Comparison of ENCODE assay signal across 1 cellular context in the genomic region with DNA sequence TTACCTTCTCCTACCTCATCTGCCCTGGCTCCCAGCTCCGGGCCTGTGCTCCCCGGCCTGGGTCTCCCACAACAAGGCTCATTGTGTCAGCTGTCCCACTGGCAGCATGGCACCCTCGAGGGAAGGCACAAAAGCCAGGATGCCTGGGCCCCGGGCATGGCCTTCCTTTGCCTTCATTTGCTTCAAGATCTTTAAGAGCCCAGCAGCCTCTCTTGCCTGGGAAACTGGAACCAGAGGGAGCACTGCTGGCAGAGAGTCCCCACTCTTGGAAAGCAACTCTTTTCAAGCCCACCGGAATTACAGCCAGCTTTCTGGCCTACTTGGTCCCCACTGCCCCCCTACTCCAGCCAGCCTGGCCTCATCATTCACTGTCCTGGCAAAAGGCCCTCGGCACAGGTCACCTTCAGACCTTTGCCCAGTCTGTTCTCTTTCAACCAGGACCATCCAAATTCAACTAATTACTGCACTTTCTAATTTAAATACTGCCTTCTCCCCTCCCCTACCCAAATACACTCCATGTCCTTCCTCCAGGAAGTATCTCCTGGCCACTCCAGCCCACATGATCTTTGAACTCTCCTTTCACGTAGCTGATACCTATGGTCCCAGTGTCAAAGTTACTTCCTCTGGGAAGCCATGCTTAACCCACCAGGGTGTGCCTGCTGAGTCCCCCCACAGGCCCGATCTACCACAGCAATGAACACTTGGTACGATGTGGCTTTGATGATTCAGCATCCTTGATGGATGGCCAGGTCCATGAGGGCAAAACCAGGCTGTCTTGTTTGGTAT.
TF ChIP-seq lines count a peak whose summit lies in the region.

No MANE protein-coding gene starts in this region.

TF ChIP-seq in HepG2, 621 proteins besides CTCF, POLR2A, EP300 and RAD21 (continued from another document and continues in another):
- TF ChIP-seq, protein P1, sequence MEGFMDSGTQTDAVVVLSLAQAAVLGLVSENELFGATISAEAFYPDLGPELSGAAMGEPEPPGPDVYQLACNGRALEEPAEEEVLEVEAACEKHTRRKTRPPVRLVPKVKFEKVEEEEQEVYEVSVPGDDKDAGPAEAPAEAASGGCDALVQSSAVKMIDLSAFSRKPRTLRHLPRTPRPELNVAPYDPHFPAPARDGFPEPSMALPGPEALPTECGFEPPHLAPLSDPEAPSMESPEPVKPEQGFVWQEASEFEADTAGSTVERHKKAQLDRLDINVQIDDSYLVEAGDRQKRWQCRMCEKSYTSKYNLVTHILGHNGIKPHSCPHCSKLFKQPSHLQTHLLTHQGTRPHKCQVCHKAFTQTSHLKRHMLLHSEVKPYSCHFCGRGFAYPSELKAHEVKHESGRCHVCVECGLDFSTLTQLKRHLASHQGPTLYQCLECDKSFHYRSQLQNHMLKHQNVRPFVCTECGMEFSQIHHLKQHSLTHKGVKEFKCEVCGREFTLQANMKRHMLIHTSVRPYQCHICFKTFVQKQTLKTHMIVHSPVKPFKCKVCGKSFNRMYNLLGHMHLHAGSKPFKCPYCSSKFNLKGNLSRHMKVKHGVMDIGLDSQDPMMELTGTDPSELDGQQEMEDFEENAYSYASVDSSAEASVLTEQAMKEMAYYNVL (CRISPR knock-in tag; IDR thresholded peaks at IDR 0.05; ENCODE audit: borderline replicate concordance), result no peak
- TF ChIP-seq SALL1 (CRISPR knock-in tag; IDR thresholded peaks at IDR 0.05) (peak; percentile 40; the same call in 1 of the 2 replicates), ZNF792 (CRISPR knock-in tag; IDR thresholded peaks at IDR 0.05) (0 out of 2 replicates have a peak, but pooled peaks have one; percentile 21), FOXA3 (CRISPR knock-in tag; IDR thresholded peaks at IDR 0.05) (peak; percentile 37; the same call in 1 of the 2 replicates), TOPORS (CRISPR knock-in tag; IDR thresholded peaks at IDR 0.05) (no peak), ZNF781 (CRISPR knock-in tag; IDR thresholded peaks at IDR 0.05; ENCODE audit: borderline replicate concordance, not compliant biosample characterization) (no peak), KDM4B (CRISPR knock-in tag; IDR thresholded peaks at IDR 0.05) (no peak), ZNF263 (CRISPR knock-in tag; IDR thresholded peaks at IDR 0.05) (peak; percentile 83), ETV5 (CRISPR knock-in tag; IDR thresholded peaks at IDR 0.05; ENCODE audit: borderline replicate concordance) (peak; percentile 77), TOE1 (CRISPR knock-in tag; IDR thresholded peaks at IDR 0.05) (no peak), MIXL1 (CRISPR knock-in tag; IDR thresholded peaks at IDR 0.05) (peak; percentile 47), SIN3B (IDR thresholded peaks at IDR 0.05; ENCODE audit: low read length) (no peak), KDM5B (CRISPR knock-in tag; IDR thresholded peaks at IDR 0.05; ENCODE audit: borderline replicate concordance) (no peak; the same call in 1 of the 2 replicates), FOXK2 (IDR thresholded peaks at IDR 0.05) (no peak), NCOA2 (CRISPR knock-in tag; IDR thresholded peaks at IDR 0.05) (0 out of 2 replicates have a peak, but pooled peaks have one; percentile 21), TEAD3 (CRISPR knock-in tag; optimal IDR thresholded peaks at IDR 0.05; ENCODE audit: borderline replicate concordance) (peak; percentile 53), SETDB1 (CRISPR knock-in tag; IDR thresholded peaks at IDR 0.05; ENCODE audit: borderline replicate concordance) (no peak), NFE2L2 (IDR thresholded peaks at IDR 0.05; ENCODE audit: low read length) (no peak), MAFK (conservative IDR thresholded peaks at IDR 0.05 in 1 of 2, IDR thresholded peaks at IDR 0.05 in 1 of 2; ENCODE audit: low read length in 2 of 2) (peak; percentile 70 to 73; a peak in 3 of 4 replicates), PHF8 (CRISPR knock-in tag; IDR thresholded peaks at IDR 0.05) (0 out of 2 replicates have a peak, but pooled peaks have one; percentile 23), CHD4 (IDR thresholded peaks at IDR 0.05; ENCODE audit: borderline replicate concordance, low read length) (0 out of 2 replicates have a peak, but pooled peaks have one; percentile 61), SPEN (CRISPR knock-in tag; IDR thresholded peaks at IDR 0.05; ENCODE audit: low read depth) (peak; percentile 48), MED8 (CRISPR knock-in tag; IDR thresholded peaks at IDR 0.05; ENCODE audit: insufficient replicate concordance) (no peak), KLF15 (CRISPR knock-in tag; IDR thresholded peaks at IDR 0.05; ENCODE audit: borderline replicate concordance) (no peak), ZNF598 (CRISPR knock-in tag; IDR thresholded peaks at IDR 0.05; ENCODE audit: borderline replicate concordance) (no peak), ZNF678 (CRISPR knock-in tag; IDR thresholded peaks at IDR 0.05) (no peak), PHF20 (CRISPR knock-in tag; IDR thresholded peaks at IDR 0.05) (peak; percentile 40), HNF4A (CRISPR knock-in tag; IDR thresholded peaks at IDR 0.05) (peak; percentile 89), XRCC5 (optimal IDR thresholded peaks at IDR 0.05; ENCODE audit: low read length) (no peak), KDM6A (CRISPR knock-in tag; IDR thresholded peaks at IDR 0.05; ENCODE audit: low read depth) (peak; percentile 35; the same call in 1 of the 2 replicates), ZNF644 (CRISPR knock-in tag; IDR thresholded peaks at IDR 0.05; ENCODE audit: low read depth) (0 out of 2 replicates have a peak, but pooled peaks have one; percentile 36)
- TF ChIP-seq, protein P2, sequence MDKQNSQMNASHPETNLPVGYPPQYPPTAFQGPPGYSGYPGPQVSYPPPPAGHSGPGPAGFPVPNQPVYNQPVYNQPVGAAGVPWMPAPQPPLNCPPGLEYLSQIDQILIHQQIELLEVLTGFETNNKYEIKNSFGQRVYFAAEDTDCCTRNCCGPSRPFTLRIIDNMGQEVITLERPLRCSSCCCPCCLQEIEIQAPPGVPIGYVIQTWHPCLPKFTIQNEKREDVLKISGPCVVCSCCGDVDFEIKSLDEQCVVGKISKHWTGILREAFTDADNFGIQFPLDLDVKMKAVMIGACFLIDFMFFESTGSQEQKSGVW (CRISPR knock-in tag; IDR thresholded peaks at IDR 0.05; ENCODE audit: borderline replicate concordance), result no peak
- TF ChIP-seq, protein P3, sequence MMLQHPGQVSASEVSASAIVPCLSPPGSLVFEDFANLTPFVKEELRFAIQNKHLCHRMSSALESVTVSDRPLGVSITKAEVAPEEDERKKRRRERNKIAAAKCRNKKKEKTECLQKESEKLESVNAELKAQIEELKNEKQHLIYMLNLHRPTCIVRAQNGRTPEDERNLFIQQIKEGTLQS (CRISPR knock-in tag; IDR thresholded peaks at IDR 0.05), result no peak
- TF ChIP-seq, protein P4, sequence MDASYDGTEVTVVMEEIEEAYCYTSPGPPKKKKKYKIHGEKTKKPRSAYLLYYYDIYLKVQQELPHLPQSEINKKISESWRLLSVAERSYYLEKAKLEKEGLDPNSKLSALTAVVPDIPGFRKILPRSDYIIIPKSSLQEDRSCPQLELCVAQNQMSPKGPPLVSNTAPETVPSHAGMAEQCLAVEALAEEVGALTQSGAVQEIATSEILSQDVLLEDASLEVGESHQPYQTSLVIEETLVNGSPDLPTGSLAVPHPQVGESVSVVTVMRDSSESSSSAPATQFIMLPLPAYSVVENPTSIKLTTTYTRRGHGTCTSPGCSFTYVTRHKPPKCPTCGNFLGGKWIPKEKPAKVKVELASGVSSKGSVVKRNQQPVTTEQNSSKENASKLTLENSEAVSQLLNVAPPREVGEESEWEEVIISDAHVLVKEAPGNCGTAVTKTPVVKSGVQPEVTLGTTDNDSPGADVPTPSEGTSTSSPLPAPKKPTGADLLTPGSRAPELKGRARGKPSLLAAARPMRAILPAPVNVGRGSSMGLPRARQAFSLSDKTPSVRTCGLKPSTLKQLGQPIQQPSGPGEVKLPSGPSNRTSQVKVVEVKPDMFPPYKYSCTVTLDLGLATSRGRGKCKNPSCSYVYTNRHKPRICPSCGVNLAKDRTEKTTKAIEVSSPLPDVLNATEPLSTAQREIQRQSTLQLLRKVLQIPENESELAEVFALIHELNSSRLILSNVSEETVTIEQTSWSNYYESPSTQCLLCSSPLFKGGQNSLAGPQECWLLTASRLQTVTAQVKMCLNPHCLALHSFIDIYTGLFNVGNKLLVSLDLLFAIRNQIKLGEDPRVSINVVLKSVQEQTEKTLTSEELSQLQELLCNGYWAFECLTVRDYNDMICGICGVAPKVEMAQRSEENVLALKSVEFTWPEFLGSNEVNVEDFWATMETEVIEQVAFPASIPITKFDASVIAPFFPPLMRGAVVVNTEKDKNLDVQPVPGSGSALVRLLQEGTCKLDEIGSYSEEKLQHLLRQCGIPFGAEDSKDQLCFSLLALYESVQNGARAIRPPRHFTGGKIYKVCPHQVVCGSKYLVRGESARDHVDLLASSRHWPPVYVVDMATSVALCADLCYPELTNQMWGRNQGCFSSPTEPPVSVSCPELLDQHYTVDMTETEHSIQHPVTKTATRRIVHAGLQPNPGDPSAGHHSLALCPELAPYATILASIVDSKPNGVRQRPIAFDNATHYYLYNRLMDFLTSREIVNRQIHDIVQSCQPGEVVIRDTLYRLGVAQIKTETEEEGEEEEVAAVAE (CRISPR knock-in tag; IDR thresholded peaks at IDR 0.05; ENCODE audit: borderline replicate concordance), result no peak
- TF ChIP-seq, protein P5, sequence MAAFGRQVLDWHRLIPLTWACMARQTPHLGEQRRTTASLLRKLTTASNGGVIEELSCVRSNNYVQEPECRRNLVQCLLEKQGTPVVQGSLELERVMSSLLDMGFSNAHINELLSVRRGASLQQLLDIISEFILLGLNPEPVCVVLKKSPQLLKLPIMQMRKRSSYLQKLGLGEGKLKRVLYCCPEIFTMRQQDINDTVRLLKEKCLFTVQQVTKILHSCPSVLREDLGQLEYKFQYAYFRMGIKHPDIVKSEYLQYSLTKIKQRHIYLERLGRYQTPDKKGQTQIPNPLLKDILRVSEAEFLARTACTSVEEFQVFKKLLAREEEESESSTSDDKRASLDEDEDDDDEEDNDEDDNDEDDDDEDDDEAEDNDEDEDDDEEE (CRISPR knock-in tag; IDR thresholded peaks at IDR 0.05), result no peak
- TF ChIP-seq, protein P6, sequence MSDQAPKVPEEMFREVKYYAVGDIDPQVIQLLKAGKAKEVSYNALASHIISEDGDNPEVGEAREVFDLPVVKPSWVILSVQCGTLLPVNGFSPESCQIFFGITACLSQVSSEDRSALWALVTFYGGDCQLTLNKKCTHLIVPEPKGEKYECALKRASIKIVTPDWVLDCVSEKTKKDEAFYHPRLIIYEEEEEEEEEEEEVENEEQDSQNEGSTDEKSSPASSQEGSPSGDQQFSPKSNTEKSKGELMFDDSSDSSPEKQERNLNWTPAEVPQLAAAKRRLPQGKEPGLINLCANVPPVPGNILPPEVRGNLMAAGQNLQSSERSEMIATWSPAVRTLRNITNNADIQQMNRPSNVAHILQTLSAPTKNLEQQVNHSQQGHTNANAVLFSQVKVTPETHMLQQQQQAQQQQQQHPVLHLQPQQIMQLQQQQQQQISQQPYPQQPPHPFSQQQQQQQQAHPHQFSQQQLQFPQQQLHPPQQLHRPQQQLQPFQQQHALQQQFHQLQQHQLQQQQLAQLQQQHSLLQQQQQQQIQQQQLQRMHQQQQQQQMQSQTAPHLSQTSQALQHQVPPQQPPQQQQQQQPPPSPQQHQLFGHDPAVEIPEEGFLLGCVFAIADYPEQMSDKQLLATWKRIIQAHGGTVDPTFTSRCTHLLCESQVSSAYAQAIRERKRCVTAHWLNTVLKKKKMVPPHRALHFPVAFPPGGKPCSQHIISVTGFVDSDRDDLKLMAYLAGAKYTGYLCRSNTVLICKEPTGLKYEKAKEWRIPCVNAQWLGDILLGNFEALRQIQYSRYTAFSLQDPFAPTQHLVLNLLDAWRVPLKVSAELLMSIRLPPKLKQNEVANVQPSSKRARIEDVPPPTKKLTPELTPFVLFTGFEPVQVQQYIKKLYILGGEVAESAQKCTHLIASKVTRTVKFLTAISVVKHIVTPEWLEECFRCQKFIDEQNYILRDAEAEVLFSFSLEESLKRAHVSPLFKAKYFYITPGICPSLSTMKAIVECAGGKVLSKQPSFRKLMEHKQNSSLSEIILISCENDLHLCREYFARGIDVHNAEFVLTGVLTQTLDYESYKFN (CRISPR knock-in tag; conservative IDR thresholded peaks at IDR 0.05), result peak; percentile 81
- TF ChIP-seq, protein P7, sequence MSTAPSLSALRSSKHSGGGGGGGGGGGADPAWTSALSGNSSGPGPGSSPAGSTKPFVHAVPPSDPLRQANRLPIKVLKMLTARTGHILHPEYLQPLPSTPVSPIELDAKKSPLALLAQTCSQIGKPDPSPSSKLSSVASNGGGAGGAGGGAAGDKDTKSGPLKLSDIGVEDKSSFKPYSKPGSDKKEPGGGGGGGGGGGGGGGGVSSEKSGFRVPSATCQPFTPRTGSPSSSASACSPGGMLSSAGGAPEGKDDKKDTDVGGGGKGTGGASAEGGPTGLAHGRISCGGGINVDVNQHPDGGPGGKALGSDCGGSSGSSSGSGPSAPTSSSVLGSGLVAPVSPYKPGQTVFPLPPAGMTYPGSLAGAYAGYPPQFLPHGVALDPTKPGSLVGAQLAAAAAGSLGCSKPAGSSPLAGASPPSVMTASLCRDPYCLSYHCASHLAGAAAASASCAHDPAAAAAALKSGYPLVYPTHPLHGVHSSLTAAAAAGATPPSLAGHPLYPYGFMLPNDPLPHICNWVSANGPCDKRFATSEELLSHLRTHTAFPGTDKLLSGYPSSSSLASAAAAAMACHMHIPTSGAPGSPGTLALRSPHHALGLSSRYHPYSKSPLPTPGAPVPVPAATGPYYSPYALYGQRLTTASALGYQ (CRISPR knock-in tag; IDR thresholded peaks at IDR 0.05), result no peak
- TF ChIP-seq, protein P8, sequence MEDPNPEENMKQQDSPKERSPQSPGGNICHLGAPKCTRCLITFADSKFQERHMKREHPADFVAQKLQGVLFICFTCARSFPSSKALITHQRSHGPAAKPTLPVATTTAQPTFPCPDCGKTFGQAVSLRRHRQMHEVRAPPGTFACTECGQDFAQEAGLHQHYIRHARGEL (CRISPR knock-in tag; IDR thresholded peaks at IDR 0.05), result peak; percentile 46; the same call in 1 of the 2 replicates
